In genomic region chr2:224952942-224953657, GRCh38 we compare ENCODE assay signal across 10 cellular contexts.
DNase-seq lines count a peak whose midpoint lies in the region; ATAC-seq and TF ChIP-seq lines count a peak whose summit lies in the region.
"Had no signal": no experiment of that assay in that cellular context is flagged by ENCODE, and none has a peak within 500 bp of the region (broad histone marks: within the 10 kb centered on the region; RNA-seq: fewer than 3 reads in every experiment).

No MANE protein-coding gene starts in this region.

- no peaks in the 10 kb centered on the region for H3K36me3 Mint-ChIP-seq in chondrocyte (ENCODE audit: low read depth)

- peaks cover 21% of the 10 kb centered on the region for H3K4me1 Mint-ChIP-seq in chondrocyte (ENCODE audit: low read depth)

- ATAC-seq in GM18498 (IDR thresholded peaks at IDR 0.05; ENCODE audit: unreplicated experiment): peak; percentile 61
- peak; percentile 47 for ATAC-seq in GM21390 (IDR thresholded peaks at IDR 0.05; ENCODE audit: unreplicated experiment)
- peak; percentile 27 for ATAC-seq in HG03558 (IDR thresholded peaks at IDR 0.05; ENCODE audit: extremely low read depth, unreplicated experiment)
- ATAC-seq: body of pancreas had no signal

- H3K4me3 Mint-ChIP-seq in chondrocyte (ENCODE audit: unreplicated experiment): no peak overlapping the region
- H3K4me3 Mint-ChIP-seq: nephron had no signal

- H3K9me3 Mint-ChIP-seq in chondrocyte (ENCODE audit: low read depth): no peaks in the 10 kb centered on the region
- H3K9me3 Mint-ChIP-seq: nephron had no signal

- H3K27ac Mint-ChIP-seq in chondrocyte (ENCODE audit: unreplicated experiment): no peak overlapping the region
- H3K27ac Mint-ChIP-seq: nephron had no signal

- no peak for TF ChIP-seq CTCF in chondrocyte (IDR thresholded peaks at IDR 0.05)

- H3K27me3 Mint-ChIP-seq in chondrocyte (ENCODE audit: low read depth): no peaks in the 10 kb centered on the region

- DNase-seq in activated effector memory CD4-positive, alpha-beta T cell treated with anti-CD3 and anti-CD28 coated beads, Interleukin-2, amount 50 U/mL, for 16 hours: peak; percentile 66
- DNase-seq in glomerular visceral epithelial cell (ENCODE audit: extremely low spot score) (no peak), cerebellar cortex (ENCODE audit: low spot score) (no peak), chondrocyte (ENCODE audit: low spot score) (no peak), DMS79 (lab: John Stamatoyannopoulos, UW) (no peak)
